ENCODE assay signal across 27 cellular contexts in genomic region chr19:5113633-5114586, GRCh38.
DNase-seq lines count a peak whose midpoint lies in the region; ATAC-seq, FAIRE-seq and TF ChIP-seq lines count a peak whose summit lies in the region.
"Had no signal": no experiment of that assay in that cellular context is flagged by ENCODE, and none has a peak within 500 bp of the region (broad histone marks: within the 10 kb centered on the region; RNA-seq: fewer than 3 reads in every experiment).

No MANE protein-coding gene starts in this region.

- H3K4me3 ChIP-seq in HUES48 (ENCODE audit: low read depth, low read length) = no peak overlapping the region
- H3K4me3 ChIP-seq in brain microvascular endothelial cell (ENCODE audit: low read depth, low read length) = no peak overlapping the region
- no peak overlapping the region for H3K4me3 ChIP-seq in right atrium auricular region
- H3K4me3 ChIP-seq: BLaER1 treated with 17β-estradiol and CSF1 and Interleukin-3, amounts not matched to agents 10 nM and 100 nM; esophagus squamous epithelium; gastrocnemius medialis; lower lobe of right lung had no signal

- H3K36me3 ChIP-seq in HUES48 (ENCODE audit: control insufficient read depth, insufficient read depth, low read length) (peaks cover 8% of the 10 kb centered on the region; the same call in 1 of the 2 replicates), brain microvascular endothelial cell (replicated peaks) (no peaks in the 10 kb centered on the region), right atrium auricular region (peaks cover 11% of the 10 kb centered on the region)

- H3K9ac ChIP-seq in HUES48 (ENCODE audit: low read depth, low read length) = no peak overlapping the region

- TF ChIP-seq CTCF in brain microvascular endothelial cell (IDR thresholded peaks at IDR 0.05; ENCODE audit: low read depth, low read length, missing control alignments) = no peak
- no peak for TF ChIP-seq CTCF in right atrium auricular region (IDR thresholded peaks at IDR 0.05)
- no peak for TF ChIP-seq CTCF in osteocyte (IDR thresholded peaks at IDR 0.05)

- DNase-seq in brain microvascular endothelial cell = no peak
- DNase-seq in right atrium auricular region (ENCODE audit: low spot score) = no peak
- no peak for DNase-seq in osteocyte (ENCODE audit: extremely low spot score, unreplicated experiment)
- DNase-seq in effector memory CD8-positive, alpha-beta T cell = no peak
- DNase-seq in GM19239 (ENCODE audit: insufficient read length, low spot score) = no peak
- DNase-seq: activated CD4-positive, CD25-positive, alpha-beta regulatory T cell treated with anti-CD3 and anti-CD28 coated beads, Interleukin-2, amount 50 U/mL, for 72 hours; activated CD8-positive, alpha-beta T cell treated with anti-CD3 and anti-CD28 coated beads for 36 hours; COR-L47; cortex of kidney; esophagus squamous epithelium; gastrocnemius medialis; GDM1; lower lobe of right lung; NCI-H1417; NCI-H2081; NCI-H526 treated with DMSO at 0.1 percent for 48 hours; stimulated activated naive CD4-positive, alpha-beta T cell had no signal

- peaks cover 24% of the 10 kb centered on the region for H3K4me1 Mint-ChIP-seq in osteocyte (ENCODE audit: unreplicated experiment)
- H3K4me1 Mint-ChIP-seq in effector memory CD8-positive, alpha-beta T cell (ENCODE audit: low read depth in 2 of 2) = peaks cover 0 to 5% of the 10 kb centered on the region in 2 donors

- H3K27me3 Mint-ChIP-seq in osteocyte (ENCODE audit: unreplicated experiment) = no peaks in the 10 kb centered on the region
- no peaks in the 10 kb centered on the region for H3K27me3 Mint-ChIP-seq in effector memory CD8-positive, alpha-beta T cell
- H3K27me3 Mint-ChIP-seq: activated CD8-positive, alpha-beta T cell treated with anti-CD3 and anti-CD28 coated beads for 36 hours; progenitor cell of endocrine pancreas had no signal

- no peak for ATAC-seq in HG03135 (IDR thresholded peaks at IDR 0.05; ENCODE audit: unreplicated experiment)
- no peak for ATAC-seq in effector memory CD8-positive, alpha-beta T cell (replicated peaks)
- ATAC-seq in GM19324 (IDR thresholded peaks at IDR 0.05; ENCODE audit: low FRiP score, unreplicated experiment) = no peak
- ATAC-seq: activated CD8-positive, alpha-beta T cell treated with anti-CD3 and anti-CD28 coated beads for 36 hours; activated naive CD4-positive, alpha-beta T cell treated with anti-CD3 and anti-CD28 coated beads, Interleukin-2, amount 50 U/mL, for 72 hours; gastrocnemius medialis; lower lobe of right lung had no signal

- H3K9me3 Mint-ChIP-seq in osteocyte (ENCODE audit: unreplicated experiment) = peaks cover 8% of the 10 kb centered on the region
- H3K9me3 Mint-ChIP-seq in effector memory CD8-positive, alpha-beta T cell = no peaks in the 10 kb centered on the region
- H3K9me3 Mint-ChIP-seq: T-helper 1 cell treated with Interleukin-12 subunit alpha and Interleukin-12 subunit beta and Interleukin-4 antibody, amounts not matched to agents 30 μg/mL and 1 μg/mL, for 36 hours had no signal

- FAIRE-seq in GM19239 (lab: Jason Lieb, UNC) = no peak
- FAIRE-seq: endometrium, GM18507, urothelium cell line had no signal

- H3K4me3 Mint-ChIP-seq in osteocyte (ENCODE audit: unreplicated experiment) = no peak overlapping the region
- H3K4me3 Mint-ChIP-seq in effector memory CD8-positive, alpha-beta T cell = no peak overlapping the region
- H3K4me3 Mint-ChIP-seq: activated CD8-positive, alpha-beta T cell treated with anti-CD3 and anti-CD28 coated beads for 36 hours; T-helper 1 cell treated with Interleukin-12 subunit alpha and Interleukin-12 subunit beta and Interleukin-4 antibody, amounts not matched to agents 30 μg/mL and 1 μg/mL, for 36 hours had no signal

- in situ Hi-C loops in brain microvascular endothelial cell (cut with HindIII; ENCODE audit: low pct_ligation_motif_present, low sequenced_read_pairs) = no loop called here

- H3K9me3 ChIP-seq in HUES48 (ENCODE audit: control insufficient read depth, insufficient read depth, low read length) (no peaks in the 10 kb centered on the region), right atrium auricular region (no peaks in the 10 kb centered on the region)
- H3K9me3 ChIP-seq: esophagus squamous epithelium, gastrocnemius medialis, lower lobe of right lung had no signal

- peak overlapping the region; percentile 38 for H3K27ac Mint-ChIP-seq in osteocyte (ENCODE audit: unreplicated experiment)
- no peak overlapping the region for H3K27ac Mint-ChIP-seq in effector memory CD8-positive, alpha-beta T cell
- H3K27ac Mint-ChIP-seq: activated CD8-positive, alpha-beta T cell treated with anti-CD3 and anti-CD28 coated beads for 36 hours; activated naive CD4-positive, alpha-beta T cell treated with anti-CD3 and anti-CD28 coated beads, Interleukin-2, amount 50 U/mL, for 72 hours; T-helper 1 cell treated with Interleukin-12 subunit alpha and Interleukin-12 subunit beta and Interleukin-4 antibody, amounts not matched to agents 30 μg/mL and 1 μg/mL, for 36 hours had no signal

- peak overlapping the region; percentile 91 for H3K27ac ChIP-seq in HUES48 (ENCODE audit: low read depth, low read length)
- H3K27ac ChIP-seq in brain microvascular endothelial cell = peak overlapping the region; percentile 15
- H3K27ac ChIP-seq in right atrium auricular region = peak overlapping the region; percentile 66 to 76
- H3K27ac ChIP-seq: BLaER1 treated with 17β-estradiol and CSF1 and Interleukin-3, amounts not matched to agents 10 nM and 100 nM; esophagus squamous epithelium; gastrocnemius medialis; lower lobe of right lung had no signal

- H3K4me1 ChIP-seq in HUES48 (ENCODE audit: control insufficient read depth, insufficient read depth, low read length) (peaks cover 24% of the 10 kb centered on the region), right atrium auricular region (peaks cover 0 to 23% of the 10 kb centered on the region in 2 donors)
- H3K4me1 ChIP-seq: esophagus squamous epithelium, gastrocnemius medialis, lower lobe of right lung had no signal

- peaks cover 29% of the 10 kb centered on the region for H3K36me3 Mint-ChIP-seq in osteocyte (ENCODE audit: unreplicated experiment)
- H3K36me3 Mint-ChIP-seq in effector memory CD8-positive, alpha-beta T cell (ENCODE audit: insufficient read depth) = peaks cover 13% of the 10 kb centered on the region

- no peaks in the 10 kb centered on the region for H3K27me3 ChIP-seq in HUES48 (ENCODE audit: control insufficient read depth, insufficient read depth, low read length)
- H3K27me3 ChIP-seq in brain microvascular endothelial cell (replicated peaks) = no peaks in the 10 kb centered on the region
- no peaks in the 10 kb centered on the region for H3K27me3 ChIP-seq in right atrium auricular region
- H3K27me3 ChIP-seq: BLaER1 treated with 17β-estradiol and CSF1 and Interleukin-3, amounts not matched to agents 10 nM and 100 nM; esophagus squamous epithelium; gastrocnemius medialis had no signal

Comparison
In these comparisons a context has a peak if more than half of its experiments do, and no peak if none do; other contexts are left out.
1. H3K27ac ChIP-seq: peak in every context shown above with its lines; median percentile 91 in HUES48; 71 in right atrium auricular region; 15 in brain microvascular endothelial cell.